In the genomic region with DNA sequence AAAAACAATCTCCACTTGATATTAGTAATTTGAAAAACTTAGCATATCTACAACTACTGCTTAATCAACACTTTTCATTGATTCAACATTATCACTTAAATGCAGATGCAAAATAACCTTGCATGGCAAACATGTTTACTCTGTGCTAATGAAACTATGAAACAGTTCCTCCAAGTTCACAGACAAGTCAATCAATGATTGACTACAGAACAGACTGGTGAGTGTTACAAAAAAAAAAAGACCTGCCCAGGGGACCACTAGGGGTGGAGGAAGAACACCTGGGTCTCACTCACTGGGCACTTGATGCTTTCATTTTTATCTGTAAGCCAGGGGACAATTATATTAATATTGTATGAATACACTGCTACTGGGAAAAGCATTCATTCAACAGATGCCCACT, we compare ENCODE assay signal across 20 cellular contexts. TPM values are rescaled to one million over a fixed set of nuclear protein-coding genes. Genes with fewer than 3 reads are reported as not detected.
DNase-seq lines count a peak whose midpoint lies in the region; ATAC-seq and TF ChIP-seq lines count a peak whose summit lies in the region.
"Had no signal": no experiment of that assay in that cellular context is flagged by ENCODE, and none has a peak within 500 bp of the region (broad histone marks: within the 10 kb centered on the region; RNA-seq: fewer than 3 reads in every experiment).

No MANE protein-coding gene starts in this region.

- CTCF ChIA-PET in CD8-positive, alpha-beta T cell (lab: Charles Lee) = interaction anchor here (1.3 kb wide), 1 partner anchor 17 kb away, joined by 3 read pairs; no protein-coding TSS in a partner anchor

- H3K36me3 ChIP-seq in CD8-positive, alpha-beta T cell (ENCODE audit: insufficient read depth, low read length) = peaks cover 3% of the 10 kb centered on the region

- peaks cover 4% of the 10 kb centered on the region for H3K4me1 ChIP-seq in CD8-positive, alpha-beta T cell (ENCODE audit: insufficient read depth, low read length)

- no peaks in the 10 kb centered on the region for H3K9me3 ChIP-seq in CD8-positive, alpha-beta T cell (ENCODE audit: low read length)

- TF ChIP-seq CTCF in CD8-positive, alpha-beta T cell (IDR thresholded peaks at IDR 0.05) = no peak

- H3K9me3 Mint-ChIP-seq in CD8-positive, alpha-beta T cell = no peaks in the 10 kb centered on the region
- H3K9me3 Mint-ChIP-seq in activated T-cell treated with anti-CD3 and anti-CD28 coated beads, Interleukin-2, amount 50 U/mL, for 24 hours = no peaks in the 10 kb centered on the region
- H3K9me3 Mint-ChIP-seq: activated naive CD8-positive, alpha-beta T cell treated with anti-CD3 and anti-CD28 coated beads for 36 hours had no signal

- peaks cover 35% of the 10 kb centered on the region for H3K4me1 Mint-ChIP-seq in CD8-positive, alpha-beta T cell (ENCODE audit: low read depth)
- peaks cover 40% of the 10 kb centered on the region for H3K4me1 Mint-ChIP-seq in activated T-cell treated with anti-CD3 and anti-CD28 coated beads, Interleukin-2, amount 50 U/mL, for 24 hours (ENCODE audit: low read depth)

- no peak overlapping the region for H3K4me3 ChIP-seq in CD8-positive, alpha-beta T cell (ENCODE audit: low read depth, low read length)

- no peaks in the 10 kb centered on the region for H3K27me3 ChIP-seq in CD8-positive, alpha-beta T cell (ENCODE audit: insufficient read depth, low read length)

- POLR2A ChIA-PET in CD8-positive, alpha-beta T cell (lab: Charles Lee) = interaction anchor here (1.2 kb wide), 1 partner anchor 291 kb away, joined by 6 read pairs; a partner anchor contains a TSS

- H3K27ac Mint-ChIP-seq in CD8-positive, alpha-beta T cell = peak overlapping the region; percentile 29
- H3K27ac Mint-ChIP-seq in activated T-cell treated with anti-CD3 and anti-CD28 coated beads, Interleukin-2, amount 50 U/mL, for 24 hours = no peak overlapping the region
- H3K27ac Mint-ChIP-seq: activated naive CD8-positive, alpha-beta T cell treated with anti-CD3 and anti-CD28 coated beads for 36 hours; B cell had no signal

- H3K27ac ChIP-seq in CD8-positive, alpha-beta T cell (ENCODE audit: low read depth, low read length) = no peak overlapping the region

- DNase-seq in CD8-positive, alpha-beta T cell = no peak
- no peak for DNase-seq in left colon
- no peak for DNase-seq in NAMALWA (ENCODE audit: low spot score)
- no peak for DNase-seq in activated effector memory CD4-positive, alpha-beta T cell treated with anti-CD3 and anti-CD28 coated beads, Interleukin-2, amount 50 U/mL, for 16 hours
- DNase-seq in activated T-cell treated with anti-CD3 and anti-CD28 coated beads, Interleukin-2, amount 50 U/mL, for 24 hours = no peak
- DNase-seq in cortex of kidney (lab: John Stamatoyannopoulos, UW) = no peak
- DNase-seq: 8988T; activated naive CD8-positive, alpha-beta T cell treated with anti-CD3 and anti-CD28 coated beads for 36 hours; activated T-cell treated with anti-CD3 and anti-CD28 coated beads, Interleukin-2, amount 50 U/mL, for 48 hours; head of caudate nucleus; KG1; MV-4-11; NCI-H187 treated with DMSO at 0.1 percent for 48 hours; NCI-H510A; right cardiac atrium; stimulated activated naive CD4-positive, alpha-beta T cell; trophoblast cell had no signal

- peaks cover 36% of the 10 kb centered on the region for H3K36me3 Mint-ChIP-seq in CD8-positive, alpha-beta T cell
- H3K36me3 Mint-ChIP-seq in activated T-cell treated with anti-CD3 and anti-CD28 coated beads, Interleukin-2, amount 50 U/mL, for 24 hours (ENCODE audit: low read depth) = peaks cover 47% of the 10 kb centered on the region

- no peaks in the 10 kb centered on the region for H3K27me3 Mint-ChIP-seq in CD8-positive, alpha-beta T cell (ENCODE audit: low read depth)
- no peaks in the 10 kb centered on the region for H3K27me3 Mint-ChIP-seq in activated T-cell treated with anti-CD3 and anti-CD28 coated beads, Interleukin-2, amount 50 U/mL, for 24 hours
- H3K27me3 Mint-ChIP-seq: activated naive CD8-positive, alpha-beta T cell treated with anti-CD3 and anti-CD28 coated beads for 36 hours; B cell had no signal

- intact Hi-C loops in CD8-positive, alpha-beta T cell (cut with DNase I, micrococcal nuclease) = loop anchor here in 1 of 2 experiments (10.0 kb wide), 1 partner anchor 1598 kb away; no protein-coding TSS in a partner anchor
- intact Hi-C loops in left colon (cut with DNase I, micrococcal nuclease) = no loop called here

- H3K4me3 Mint-ChIP-seq in CD8-positive, alpha-beta T cell = no peak overlapping the region
- no peak overlapping the region for H3K4me3 Mint-ChIP-seq in activated T-cell treated with anti-CD3 and anti-CD28 coated beads, Interleukin-2, amount 50 U/mL, for 24 hours
- H3K4me3 Mint-ChIP-seq: activated naive CD8-positive, alpha-beta T cell treated with anti-CD3 and anti-CD28 coated beads for 36 hours; B cell had no signal

- no peak for ATAC-seq in CD8-positive, alpha-beta T cell
- ATAC-seq in GM19452 (IDR thresholded peaks at IDR 0.05; ENCODE audit: unreplicated experiment) (peak; percentile 21), HG03460 (IDR thresholded peaks at IDR 0.05; ENCODE audit: unreplicated experiment) (peak; percentile 22), left colon (peak; percentile 18)
- ATAC-seq: right cardiac atrium had no signal

RNA-seq across cellular contexts. Expression of a gene that starts 4.3 kb away (rescaled TPM):
- total RNA-seq in CD8-positive, alpha-beta T cell = 10 to 100 TPM; 29.9 to 36.8 TPM
- total RNA-seq in left colon = 10 to 100 TPM; 41.8 to 43.6 TPM
